1 cellular context compared by ENCODE assay signal in genomic region chr5:62650197-62650596, GRCh38.
TF ChIP-seq lines count a peak whose summit lies in the region.

No MANE protein-coding gene starts in this region.

TF ChIP-seq in GM23338, 12 proteins besides CTCF, POLR2A, EP300 and RAD21 (continued from another document):
- TF ChIP-seq, protein P1, sequence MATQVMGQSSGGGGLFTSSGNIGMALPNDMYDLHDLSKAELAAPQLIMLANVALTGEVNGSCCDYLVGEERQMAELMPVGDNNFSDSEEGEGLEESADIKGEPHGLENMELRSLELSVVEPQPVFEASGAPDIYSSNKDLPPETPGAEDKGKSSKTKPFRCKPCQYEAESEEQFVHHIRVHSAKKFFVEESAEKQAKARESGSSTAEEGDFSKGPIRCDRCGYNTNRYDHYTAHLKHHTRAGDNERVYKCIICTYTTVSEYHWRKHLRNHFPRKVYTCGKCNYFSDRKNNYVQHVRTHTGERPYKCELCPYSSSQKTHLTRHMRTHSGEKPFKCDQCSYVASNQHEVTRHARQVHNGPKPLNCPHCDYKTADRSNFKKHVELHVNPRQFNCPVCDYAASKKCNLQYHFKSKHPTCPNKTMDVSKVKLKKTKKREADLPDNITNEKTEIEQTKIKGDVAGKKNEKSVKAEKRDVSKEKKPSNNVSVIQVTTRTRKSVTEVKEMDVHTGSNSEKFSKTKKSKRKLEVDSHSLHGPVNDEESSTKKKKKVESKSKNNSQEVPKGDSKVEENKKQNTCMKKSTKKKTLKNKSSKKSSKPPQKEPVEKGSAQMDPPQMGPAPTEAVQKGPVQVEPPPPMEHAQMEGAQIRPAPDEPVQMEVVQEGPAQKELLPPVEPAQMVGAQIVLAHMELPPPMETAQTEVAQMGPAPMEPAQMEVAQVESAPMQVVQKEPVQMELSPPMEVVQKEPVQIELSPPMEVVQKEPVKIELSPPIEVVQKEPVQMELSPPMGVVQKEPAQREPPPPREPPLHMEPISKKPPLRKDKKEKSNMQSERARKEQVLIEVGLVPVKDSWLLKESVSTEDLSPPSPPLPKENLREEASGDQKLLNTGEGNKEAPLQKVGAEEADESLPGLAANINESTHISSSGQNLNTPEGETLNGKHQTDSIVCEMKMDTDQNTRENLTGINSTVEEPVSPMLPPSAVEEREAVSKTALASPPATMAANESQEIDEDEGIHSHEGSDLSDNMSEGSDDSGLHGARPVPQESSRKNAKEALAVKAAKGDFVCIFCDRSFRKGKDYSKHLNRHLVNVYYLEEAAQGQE (IDR thresholded peaks at IDR 0.05; ENCODE audit: unreplicated experiment): no peak
- no peak for TF ChIP-seq STAT1 (IDR thresholded peaks at IDR 0.05; ENCODE audit: unreplicated experiment)
- TF ChIP-seq CREB1 (CRISPR knock-in tag; IDR thresholded peaks at IDR 0.05; ENCODE audit: low read depth): no peak
- TF ChIP-seq NANOG (IDR thresholded peaks at IDR 0.05; ENCODE audit: borderline replicate concordance): no peak
- no peak for TF ChIP-seq ETS1 (IDR thresholded peaks at IDR 0.05)
